ENCODE assay signal across 8 cellular contexts in the genomic region with DNA sequence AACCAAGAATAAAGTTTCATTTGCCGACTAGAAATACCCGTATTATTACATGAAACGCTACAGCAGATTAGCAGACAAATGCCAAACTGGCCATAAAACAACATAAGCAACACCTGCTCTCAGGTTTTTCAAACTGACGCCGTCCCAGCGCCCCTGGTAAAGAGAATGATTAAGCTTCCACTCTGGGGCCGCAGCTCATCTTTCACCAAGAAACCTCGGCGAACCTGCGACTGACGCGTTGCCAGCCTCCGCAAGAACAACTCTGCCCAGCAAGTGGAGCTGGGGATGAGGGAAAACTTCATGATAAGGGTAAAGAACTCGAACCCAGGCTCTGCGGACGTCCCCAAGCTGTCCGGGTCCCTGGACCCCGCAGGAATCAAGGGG. TPM values are rescaled to one million over a fixed set of nuclear protein-coding genes. Genes with fewer than 3 reads are reported as not detected.
A peak's percentile ranks its signal among the peaks of the same experiment; 100 is the strongest.
DNase-seq lines count a peak whose midpoint lies in the region; ATAC-seq and TF ChIP-seq lines count a peak whose summit lies in the region.

No MANE protein-coding gene starts in this region.

- TF ChIP-seq CTCF in Peyer's patch (IDR thresholded peaks at IDR 0.05) (no peak), dorsolateral prefrontal cortex (IDR thresholded peaks at IDR 0.05 in 54 of 56, conservative IDR thresholded peaks at IDR 0.05 in 2 of 56; ENCODE audit: low read depth in 1 of 56, partially characterized antibody in 56 of 56) (no peak)

- ATAC-seq in HG02885 (IDR thresholded peaks at IDR 0.05; ENCODE audit: poor library complexity, unreplicated experiment) (peak; percentile 16), naive B cell (ENCODE audit: low read depth in 2 of 2) (peak; percentile 19 to 21)

- H3K27me3 Mint-ChIP-seq in naive B cell: peaks cover 0 to under 1% (median 0%) of the 10 kb centered on the region in 3 donors

- H3K9me3 Mint-ChIP-seq in naive B cell: no peaks in the 10 kb centered on the region

- H3K4me3 Mint-ChIP-seq in naive B cell: peak overlapping the region; percentile 95 to 99 (median 98)

- intact Hi-C loops in dorsolateral prefrontal cortex (cut with DNase I): loop anchor here (5.0 to 10.0 kb wide), 4 partner anchors 125 to 428 kb away; a partner anchor contains a TSS

- DNase-seq in activated T-cell treated with anti-CD3 and anti-CD28 coated beads for 1 hour (ENCODE audit: low read depth) (peak; percentile 4), activated T-cell treated with anti-CD3 and anti-CD28 coated beads for 4 hours (no peak), Peyer's patch (peak in 1 of 3 donors; percentile 23), dorsolateral prefrontal cortex (peak in 1 of 10 donors; percentile 12), naive B cell (peak; percentile 2), OCI-M1 (lab: John Stamatoyannopoulos, UW) (no peak), GM03348 (ENCODE audit: low spot score) (no peak)

- H3K4me1 Mint-ChIP-seq in naive B cell: peaks cover 18 to 33% (median 24%) of the 10 kb centered on the region in 3 donors

- peaks cover 0 to 28% (median 0%) of the 10 kb centered on the region in 4 donors for H3K4me1 ChIP-seq in Peyer's patch

- peak overlapping the region; percentile 73 to 93 (median 87) for H3K4me3 ChIP-seq in Peyer's patch
- H3K4me3 ChIP-seq in dorsolateral prefrontal cortex: peak overlapping the region; percentile 69 to 99 (median 92)

- no peaks in the 10 kb centered on the region for H3K9me3 ChIP-seq in Peyer's patch

- H3K27me3 ChIP-seq in Peyer's patch (no peaks in the 10 kb centered on the region), dorsolateral prefrontal cortex (no peaks in the 10 kb centered on the region)

- H3K27ac ChIP-seq in Peyer's patch: peak overlapping the region; percentile 73 to 97 (median 88)
- H3K27ac ChIP-seq in dorsolateral prefrontal cortex: peak overlapping the region in 56 of 59 donors; percentile 76 to 98 (median 94)

- no peaks in the 10 kb centered on the region for H3K36me3 Mint-ChIP-seq in naive B cell

- no peak for TF ChIP-seq POLR2A in Peyer's patch (IDR thresholded peaks at IDR 0.05)

- H3K36me3 ChIP-seq in Peyer's patch: peaks cover 0 to 6% (median 0%) of the 10 kb centered on the region in 3 donors

- peak overlapping the region; percentile 97 to 99 (median 97) for H3K27ac Mint-ChIP-seq in naive B cell

RNA-seq across cellular contexts. Expression of a gene that starts 0.5 kb away (rescaled TPM):
- 10 to 100 TPM; 37.1 to 59.3 (median 50.6) TPM for total RNA-seq in Peyer's patch
- 100 to 1,000 TPM in 18 of 120 experiments, 10 to 100 TPM in 102; 52.3 to 116 (median 86.3) TPM for total RNA-seq in dorsolateral prefrontal cortex
- polyA plus RNA-seq in naive B cell (ENCODE audit: low read depth in 6 of 6): 10 to 100 TPM; 26.7 to 53.7 (median 34.6) TPM

Comparison
In these comparisons a context has a peak if more than half of its experiments do, and no peak if none do; other contexts are left out.
1. DNase-seq: peak in activated T-cell treated with anti-CD3 and anti-CD28 coated beads for 1 hour (single experiment) and naive B cell (single experiment); none in activated T-cell treated with anti-CD3 and anti-CD28 coated beads for 4 hours (single experiment), OCI-M1 (single experiment) and GM03348 (single experiment).